ENCODE assay signal across 11 cellular contexts in genomic region chr1:24151175-24151533, GRCh38. TPM values are rescaled to one million over a fixed set of nuclear protein-coding genes. Genes with fewer than 3 reads are reported as not detected.
DNase-seq lines count a peak whose midpoint lies in the region; ATAC-seq and TF ChIP-seq lines count a peak whose summit lies in the region.
"Had no signal": no experiment of that assay in that cellular context is flagged by ENCODE, and none has a peak within 500 bp of the region (broad histone marks: within the 10 kb centered on the region; RNA-seq: fewer than 3 reads in every experiment).

No MANE protein-coding gene starts in this region.

- H3K27me3 ChIP-seq in Caco-2 (replicated peaks; ENCODE audit: control insufficient read depth, insufficient read depth, low read length), result no peaks in the 10 kb centered on the region
- H3K27me3 ChIP-seq in liver (ENCODE audit: control insufficient read depth in 4 of 4, insufficient read depth in 4 of 4, low read length in 3 of 4), result no peaks in the 10 kb centered on the region

- H3K4me3 ChIP-seq in Caco-2 (ENCODE audit: low read depth, low read length) (peak overlapping the region; percentile 25), liver (ENCODE audit: low read depth in 1 of 3, low read length in 3 of 3) (no peak overlapping the region)

- no peak for TF ChIP-seq RAD21 in liver (IDR thresholded peaks at IDR 0.05)

- H3K4me1 ChIP-seq in Caco-2, result peaks cover 13% of the 10 kb centered on the region
- H3K4me1 ChIP-seq in liver (ENCODE audit: control insufficient read depth in 4 of 4, insufficient read depth in 4 of 4, low read length in 3 of 4), result peaks cover 0 to 22% (median 10%) of the 10 kb centered on the region in 4 donors

- POLR2A ChIA-PET in Caco-2 (lab: Charles Lee), result interaction anchor here (0.6 to 1.9 kb wide), 21 partner anchors 10 to 807 kb away, joined by 3 to 49 read pairs (median 4); partner anchors contain the start of genes IFNLR1, NIPAL3, RCAN3 and SRSF10
- POLR2A ChIA-PET in activated CD8-positive, alpha-beta T cell treated with anti-CD3 and anti-CD28 coated beads, Interleukin-2, amount 10 ng/mL, durations not matched to agents 7 days and 5 days (lab: Charles Lee), result no interaction called here

- intact Hi-C loops in Caco-2 (cut with micrococcal nuclease; ENCODE audit: unreplicated experiment), result loop anchor here (2.0 kb wide), 1 partner anchor 36 kb away; the partner anchor contains the start of gene IFNLR1

- no peak for ATAC-seq in activated CD8-positive, alpha-beta T cell treated with anti-CD3 and anti-CD28 coated beads, Interleukin-2, amount 10 ng/mL, durations not matched to agents 7 days and 5 days
- ATAC-seq in GM19455 (IDR thresholded peaks at IDR 0.05; ENCODE audit: unreplicated experiment), result no peak
- ATAC-seq in HG03354 (IDR thresholded peaks at IDR 0.05; ENCODE audit: poor library complexity, severe bottlenecking, unreplicated experiment), result no peak

- no peak overlapping the region for H3K9ac ChIP-seq in liver (ENCODE audit: low read depth in 1 of 2, low read length in 2 of 2)

- peaks cover 16% of the 10 kb centered on the region for H3K4me1 Mint-ChIP-seq in Caco-2 (ENCODE audit: low read depth, unreplicated experiment)
- peaks cover 15% of the 10 kb centered on the region for H3K4me1 Mint-ChIP-seq in activated CD8-positive, alpha-beta T cell treated with anti-CD3 and anti-CD28 coated beads, Interleukin-2, amount 10 ng/mL, durations not matched to agents 7 days and 5 days (ENCODE audit: low read depth)

- TF ChIP-seq CTCF in Caco-2 (IDR thresholded peaks at IDR 0.05; ENCODE audit: insufficient read depth in 1 of 2, low read depth in 1 of 2, low read length in 1 of 2, severe bottlenecking in 1 of 2, unreplicated experiment in 1 of 2) (no peak), liver (IDR thresholded peaks at IDR 0.05; ENCODE audit: low read depth, low read length, missing input control) (no peak)

- H3K9me3 ChIP-seq in Caco-2 (no peaks in the 10 kb centered on the region), liver (ENCODE audit: control insufficient read depth in 4 of 4, low read length in 3 of 4) (no peaks in the 10 kb centered on the region)

- BruUV-seq in Caco-2 (replicated peaks; lab: Mats Ljungman, UMichigan), result no TSS peak

- H3K4me3 Mint-ChIP-seq in Caco-2 (ENCODE audit: unreplicated experiment), result peak overlapping the region; percentile 66
- peak overlapping the region; percentile 44 for H3K4me3 Mint-ChIP-seq in activated CD8-positive, alpha-beta T cell treated with anti-CD3 and anti-CD28 coated beads, Interleukin-2, amount 10 ng/mL, durations not matched to agents 7 days and 5 days

- H3K27me3 Mint-ChIP-seq in Caco-2 (ENCODE audit: insufficient read depth, unreplicated experiment), result no peaks in the 10 kb centered on the region
- H3K27me3 Mint-ChIP-seq in activated CD8-positive, alpha-beta T cell treated with anti-CD3 and anti-CD28 coated beads, Interleukin-2, amount 10 ng/mL, durations not matched to agents 7 days and 5 days (ENCODE audit: low read depth), result peaks cover 33% of the 10 kb centered on the region

- DNase-seq in Caco-2 (peak; percentile 88 to 93), NCI-H1105 treated with DMSO at 0.1 percent for 48 hours (lab: John Stamatoyannopoulos, UW) (peak; percentile 98), retina (no peak), erythroblast (lab: John Stamatoyannopoulos, UW) (no peak)
- no peak for DNase-seq in activated CD8-positive, alpha-beta T cell treated with anti-CD3 and anti-CD28 coated beads, Interleukin-2, amount 10 ng/mL, durations not matched to agents 7 days and 5 days

- CTCF ChIA-PET in Caco-2 (lab: Charles Lee), result interaction anchor here (0.6 to 2.8 kb wide), 8 partner anchors 9 to 436 kb away, joined by 3 to 37 read pairs (median 4); no protein-coding TSS in a partner anchor
- CTCF ChIA-PET in activated CD8-positive, alpha-beta T cell treated with anti-CD3 and anti-CD28 coated beads, Interleukin-2, amount 10 ng/mL, durations not matched to agents 7 days and 5 days (lab: Charles Lee), result interaction anchor here (0.6 to 4.4 kb wide), 14 partner anchors 11 to 412 kb away, joined by 3 to 101 read pairs (median 7); no protein-coding TSS in a partner anchor

- H3K36me3 Mint-ChIP-seq in Caco-2 (ENCODE audit: insufficient read depth, unreplicated experiment), result peaks cover 12% of the 10 kb centered on the region
- no peaks in the 10 kb centered on the region for H3K36me3 Mint-ChIP-seq in activated CD8-positive, alpha-beta T cell treated with anti-CD3 and anti-CD28 coated beads, Interleukin-2, amount 10 ng/mL, durations not matched to agents 7 days and 5 days (ENCODE audit: low read depth)

- H3K27ac Mint-ChIP-seq in Caco-2 (ENCODE audit: unreplicated experiment), result peak overlapping the region; percentile 86
- H3K27ac Mint-ChIP-seq in activated CD8-positive, alpha-beta T cell treated with anti-CD3 and anti-CD28 coated beads, Interleukin-2, amount 10 ng/mL, durations not matched to agents 7 days and 5 days, result no peak overlapping the region

- no peaks in the 10 kb centered on the region for H3K9me3 Mint-ChIP-seq in Caco-2 (ENCODE audit: unreplicated experiment)
- H3K9me3 Mint-ChIP-seq in activated CD8-positive, alpha-beta T cell treated with anti-CD3 and anti-CD28 coated beads, Interleukin-2, amount 10 ng/mL, durations not matched to agents 7 days and 5 days (ENCODE audit: insufficient read depth), result no peaks in the 10 kb centered on the region

- 8% methylated on average over 12 of the region's 12 CpGs for WGBS in liver

- H3K36me3 ChIP-seq in Caco-2 (ENCODE audit: control insufficient read depth, insufficient read depth, low read length) (no peaks in the 10 kb centered on the region), liver (ENCODE audit: control insufficient read depth in 4 of 4, insufficient read depth in 3 of 4, low read depth in 1 of 4, low read length in 3 of 4) (peaks cover 0 to 2% (median 0%) of the 10 kb centered on the region in 4 donors)

- TF ChIP-seq POLR2A in erythroblast (IDR thresholded peaks at IDR 0.05; ENCODE audit: low read length), result no peak

- peak overlapping the region in 1 of 2 donors; percentile 43 for H3K27ac ChIP-seq in liver (ENCODE audit: low read depth in 1 of 2, low read length in 2 of 2)

TF ChIP-seq in liver, 16 proteins besides CTCF, POLR2A, EP300 and RAD21 (continues in another document):
- peak; percentile 60 to 75 for TF ChIP-seq HNF4A (conservative IDR thresholded peaks at IDR 0.05)
- TF ChIP-seq RXRA (IDR thresholded peaks at IDR 0.05), result peak in 1 of 2 donors; percentile 37
- peak in 1 of 2 donors; percentile 11 for TF ChIP-seq EGR1 (IDR thresholded peaks at IDR 0.05; ENCODE audit: low read depth in 2 of 2)
- TF ChIP-seq SP1 (IDR thresholded peaks at IDR 0.05), result peak; percentile 45
- no peak for TF ChIP-seq TAF1 (conservative IDR thresholded peaks at IDR 0.05)
- TF ChIP-seq ATF3 (IDR thresholded peaks at IDR 0.05), result no peak
- no peak for TF ChIP-seq FOXA1 (IDR thresholded peaks at IDR 0.05)
- TF ChIP-seq HNF4G (IDR thresholded peaks at IDR 0.05), result no peak
- peak in 1 of 2 donors; percentile 32 for TF ChIP-seq JUND (IDR thresholded peaks at IDR 0.05)
- peak; percentile 29 for TF ChIP-seq REST (IDR thresholded peaks at IDR 0.05)
- peak in 1 of 2 donors; percentile 40 for TF ChIP-seq GABPA (IDR thresholded peaks at IDR 0.05 in 1 of 2, conservative IDR thresholded peaks at IDR 0.05 in 1 of 2)
- no peak for TF ChIP-seq YY1 (IDR thresholded peaks at IDR 0.05)
- no peak for TF ChIP-seq NR2F2 (IDR thresholded peaks at IDR 0.05)

RNA-seq across cellular contexts. Expression of gene IL22RA1, which starts 8.2 kb away (rescaled TPM):
- total RNA-seq in Caco-2 (2022), result 1.7 and 2.5 TPM in 2 replicates
- not detected for total RNA-seq in activated CD8-positive, alpha-beta T cell treated with anti-CD3 and anti-CD28 coated beads, Interleukin-2, amount 10 ng/mL, durations not matched to agents 7 days and 5 days
- 1 to 10 TPM; 2.1 to 4.5 TPM for total RNA-seq in liver
- polyA plus RNA-seq in liver, result 1 to 10 TPM; 3.4 to 3.5 TPM
- total RNA-seq: Daoy, IMR-90, lung microvascular endothelial cell had no signal
- polyA plus RNA-seq: IMR-90 had no signal

RNA-seq across cellular contexts. Expression of gene IFNLR1, which starts 35.9 kb away (rescaled TPM):
- total RNA-seq in Caco-2 (2022) (5.4 and 6.1 TPM in 2 replicates), liver (1 to 10 TPM; 2.2 to 6.4 TPM)
- 1 to 10 TPM; 2.6 to 4.0 TPM for total RNA-seq in activated CD8-positive, alpha-beta T cell treated with anti-CD3 and anti-CD28 coated beads, Interleukin-2, amount 10 ng/mL, durations not matched to agents 7 days and 5 days
- 1 to 10 TPM; 2.9 to 4.1 TPM for polyA plus RNA-seq in liver
- total RNA-seq: IMR-90 had no signal
- polyA plus RNA-seq: IMR-90 had no signal

RNA-seq across cellular contexts. Expression of gene MYOM3, which starts 39.2 kb away (rescaled TPM):
- not detected in 2 replicates for total RNA-seq in Caco-2 (2022)
- total RNA-seq in activated CD8-positive, alpha-beta T cell treated with anti-CD3 and anti-CD28 coated beads, Interleukin-2, amount 10 ng/mL, durations not matched to agents 7 days and 5 days, result not detected
- total RNA-seq in liver, result under 1 TPM; 0.05 to 0.17 TPM
- under 1 TPM in 1 of 2 donors, not detected in 1; 0.01 TPM for polyA plus RNA-seq in liver
- total RNA-seq: IMR-90, lung microvascular endothelial cell had no signal

Comparison
In these comparisons a context has a peak if more than half of its experiments do, and no peak if none do; other contexts are left out.
1. DNase-seq: peak in Caco-2 (2 of 2) and NCI-H1105 treated with DMSO at 0.1 percent for 48 hours (single experiment); none in activated CD8-positive, alpha-beta T cell treated with anti-CD3 and anti-CD28 coated beads, Interleukin-2, amount 10 ng/mL, durations not matched to agents 7 days and 5 days (single experiment), retina (single experiment) and erythroblast (0 of 2).